18 cellular contexts compared by ENCODE assay signal in genomic region chr12:47858511-47859266, GRCh38. TPM values are rescaled to one million over a fixed set of nuclear protein-coding genes. Genes with fewer than 3 reads are reported as not detected.
DNase-seq lines count a peak whose midpoint lies in the region; ATAC-seq and TF ChIP-seq lines count a peak whose summit lies in the region.
"Had no signal": no experiment of that assay in that cellular context is flagged by ENCODE, and none has a peak within 500 bp of the region (broad histone marks: within the 10 kb centered on the region; RNA-seq: fewer than 3 reads in every experiment).

No MANE protein-coding gene starts in this region.

- H3K36me3 ChIP-seq in suprapubic skin: peaks cover 20% of the 10 kb centered on the region
- H3K36me3 ChIP-seq in mesenchymal stem cell (ENCODE audit: control insufficient read depth in 1 of 2, insufficient read depth in 2 of 2, low read depth in 1 of 2, low read length in 2 of 2): peaks cover 3 to 86% of the 10 kb centered on the region in 2 experiments
- H3K36me3 ChIP-seq: SJSA1 had no signal

- H2BK5ac ChIP-seq in mesenchymal stem cell (ENCODE audit: low read depth, low read length, poor library complexity, severe bottlenecking): no peak overlapping the region

- H3K27ac ChIP-seq in foreskin keratinocyte: no peak overlapping the region
- peak overlapping the region; percentile 70 for H3K27ac ChIP-seq in suprapubic skin
- no peak overlapping the region for H3K27ac ChIP-seq in mesenchymal stem cell (ENCODE audit: low read length, poor library complexity, severe bottlenecking)
- H3K27ac ChIP-seq: SJSA1, testis had no signal

- no peak overlapping the region for H3K18ac ChIP-seq in mesenchymal stem cell (ENCODE audit: low read depth in 1 of 2, low read length in 2 of 2)

- H3K14ac ChIP-seq in mesenchymal stem cell (ENCODE audit: low read length in 2 of 2): no peak overlapping the region

- no peaks in the 10 kb centered on the region for H3K27me3 Mint-ChIP-seq in activated naive CD4-positive, alpha-beta T cell treated with anti-CD3 and anti-CD28 coated beads, Interleukin-2, amount 50 U/mL, for 24 hours
- H3K27me3 Mint-ChIP-seq in activated naive CD4-positive, alpha-beta T cell treated with anti-CD3 and anti-CD28 coated beads, Interleukin-2, amount 10 ng/mL, durations not matched to agents 7 days and 5 days: no peaks in the 10 kb centered on the region
- no peaks in the 10 kb centered on the region for H3K27me3 Mint-ChIP-seq in activated CD4-positive, alpha-beta memory T cell treated with anti-CD3 and anti-CD28 coated beads, Interleukin-2, amount 10 ng/mL, durations not matched to agents 7 days and 5 days
- H3K27me3 Mint-ChIP-seq: activated CD4-positive, alpha-beta T cell treated with anti-CD3 and anti-CD28 coated beads, Interleukin-2, amount 10 ng/mL, durations not matched to agents 7 days and 5 days had no signal

- H3K4me2 ChIP-seq in mesenchymal stem cell (ENCODE audit: low read length, poor library complexity, severe bottlenecking): no peak overlapping the region

- CTCF ChIA-PET in activated naive CD4-positive, alpha-beta T cell treated with anti-CD3 and anti-CD28 coated beads, Interleukin-2, amount 10 ng/mL, durations not matched to agents 7 days and 5 days (lab: Charles Lee): interaction anchor here (1.1 to 1.4 kb wide), 3 partner anchors 9 to 115 kb away, joined by 3 to 6 read pairs (median 4); no protein-coding TSS in a partner anchor
- CTCF ChIA-PET in activated CD4-positive, alpha-beta memory T cell treated with anti-CD3 and anti-CD28 coated beads, Interleukin-2, amount 10 ng/mL, durations not matched to agents 7 days and 5 days (lab: Charles Lee): no interaction called here

- ATAC-seq in foreskin keratinocyte (peak; percentile 80), GM19035 (IDR thresholded peaks at IDR 0.05; ENCODE audit: unreplicated experiment) (no peak)

- TF ChIP-seq POLR2A in suprapubic skin (IDR thresholded peaks at IDR 0.05): no peak

- no peak overlapping the region for H3K23ac ChIP-seq in mesenchymal stem cell (ENCODE audit: low read length in 2 of 2)

- DNase-seq in activated naive CD4-positive, alpha-beta T cell treated with anti-CD3 and anti-CD28 coated beads, Interleukin-2, amount 10 ng/mL, durations not matched to agents 7 days and 5 days: no peak
- no peak for DNase-seq in activated CD4-positive, alpha-beta memory T cell treated with anti-CD3 and anti-CD28 coated beads, Interleukin-2, amount 10 ng/mL, durations not matched to agents 7 days and 5 days
- DNase-seq in foreskin keratinocyte (peak in 1 of 2 donors; percentile 62), suprapubic skin (ENCODE audit: low spot score in 2 of 2) (no peak), NCI-H510A treated with DMSO at 0.1 percent for 48 hours (lab: John Stamatoyannopoulos, UW) (no peak), mesenchymal stem cell (no peak)
- DNase-seq: activated CD4-positive, alpha-beta T cell treated with anti-CD3 and anti-CD28 coated beads, Interleukin-2, amount 10 ng/mL, durations not matched to agents 7 days and 5 days; activated T-cell treated with anti-CD3 and anti-CD28 coated beads, Interleukin-2, amount 50 U/mL, for 48 hours; Caco-2; GOT3; NCI-H1436 treated with DMSO at 0.1 percent for 48 hours; NCI-H345; retina; testis had no signal

- H2AFZ ChIP-seq in mesenchymal stem cell (ENCODE audit: low read depth, low read length): no peak overlapping the region

- H4K91ac ChIP-seq in mesenchymal stem cell (ENCODE audit: low read length): no peak overlapping the region

- no peak overlapping the region for H2BK15ac ChIP-seq in mesenchymal stem cell (ENCODE audit: low read depth, poor library complexity, severe bottlenecking)

- H3K4me1 Mint-ChIP-seq in activated naive CD4-positive, alpha-beta T cell treated with anti-CD3 and anti-CD28 coated beads, Interleukin-2, amount 50 U/mL, for 24 hours: peaks cover 27% of the 10 kb centered on the region
- peaks cover 18% of the 10 kb centered on the region for H3K4me1 Mint-ChIP-seq in activated naive CD4-positive, alpha-beta T cell treated with anti-CD3 and anti-CD28 coated beads, Interleukin-2, amount 10 ng/mL, durations not matched to agents 7 days and 5 days
- H3K4me1 Mint-ChIP-seq in activated CD4-positive, alpha-beta memory T cell treated with anti-CD3 and anti-CD28 coated beads, Interleukin-2, amount 10 ng/mL, durations not matched to agents 7 days and 5 days: peaks cover 52% of the 10 kb centered on the region

- H3K27ac Mint-ChIP-seq in activated naive CD4-positive, alpha-beta T cell treated with anti-CD3 and anti-CD28 coated beads, Interleukin-2, amount 50 U/mL, for 24 hours: peak overlapping the region; percentile 65
- no peak overlapping the region for H3K27ac Mint-ChIP-seq in activated naive CD4-positive, alpha-beta T cell treated with anti-CD3 and anti-CD28 coated beads, Interleukin-2, amount 10 ng/mL, durations not matched to agents 7 days and 5 days
- H3K27ac Mint-ChIP-seq in activated CD4-positive, alpha-beta memory T cell treated with anti-CD3 and anti-CD28 coated beads, Interleukin-2, amount 10 ng/mL, durations not matched to agents 7 days and 5 days: peak overlapping the region; percentile 40
- H3K27ac Mint-ChIP-seq: activated CD4-positive, alpha-beta T cell treated with anti-CD3 and anti-CD28 coated beads, Interleukin-2, amount 10 ng/mL, durations not matched to agents 7 days and 5 days had no signal

- H3K79me1 ChIP-seq in mesenchymal stem cell (replicated peaks; ENCODE audit: low read length, poor library complexity, severe bottlenecking): no peaks in the 10 kb centered on the region

- H3K4me3 Mint-ChIP-seq in activated naive CD4-positive, alpha-beta T cell treated with anti-CD3 and anti-CD28 coated beads, Interleukin-2, amount 50 U/mL, for 24 hours: no peak overlapping the region
- no peak overlapping the region for H3K4me3 Mint-ChIP-seq in activated naive CD4-positive, alpha-beta T cell treated with anti-CD3 and anti-CD28 coated beads, Interleukin-2, amount 10 ng/mL, durations not matched to agents 7 days and 5 days
- no peak overlapping the region for H3K4me3 Mint-ChIP-seq in activated CD4-positive, alpha-beta memory T cell treated with anti-CD3 and anti-CD28 coated beads, Interleukin-2, amount 10 ng/mL, durations not matched to agents 7 days and 5 days
- H3K4me3 Mint-ChIP-seq: activated CD4-positive, alpha-beta T cell treated with anti-CD3 and anti-CD28 coated beads, Interleukin-2, amount 10 ng/mL, durations not matched to agents 7 days and 5 days had no signal

- H2AK5ac ChIP-seq in mesenchymal stem cell (ENCODE audit: low read length, severe bottlenecking): no peak overlapping the region

- H3K4me1 ChIP-seq in foreskin keratinocyte (peaks cover 19% of the 10 kb centered on the region), suprapubic skin (peaks cover 52% of the 10 kb centered on the region), mesenchymal stem cell (ENCODE audit: control insufficient read depth, insufficient read depth, low read depth, low read length) (no peaks in the 10 kb centered on the region)
- H3K4me1 ChIP-seq: Caco-2, SJSA1, testis had no signal

- 70% methylated on average over 7 of the region's 8 CpGs for WGBS in suprapubic skin
- WGBS in mesenchymal stem cell: 99% methylated on average over 6 of the region's 8 CpGs

- no peak overlapping the region for H2BK120ac ChIP-seq in mesenchymal stem cell (ENCODE audit: low read depth, low read length)

- no peak overlapping the region for H3K4me3 ChIP-seq in suprapubic skin
- H3K4me3 ChIP-seq in mesenchymal stem cell (ENCODE audit: insufficient read depth in 1 of 2, low read depth in 1 of 2, low read length in 2 of 2): no peak overlapping the region
- H3K4me3 ChIP-seq: SJSA1, testis had no signal

- peaks cover 2% of the 10 kb centered on the region for H3K36me3 Mint-ChIP-seq in activated naive CD4-positive, alpha-beta T cell treated with anti-CD3 and anti-CD28 coated beads, Interleukin-2, amount 50 U/mL, for 24 hours
- H3K36me3 Mint-ChIP-seq in activated naive CD4-positive, alpha-beta T cell treated with anti-CD3 and anti-CD28 coated beads, Interleukin-2, amount 10 ng/mL, durations not matched to agents 7 days and 5 days: peaks cover 16% of the 10 kb centered on the region
- peaks cover 67% of the 10 kb centered on the region for H3K36me3 Mint-ChIP-seq in activated CD4-positive, alpha-beta memory T cell treated with anti-CD3 and anti-CD28 coated beads, Interleukin-2, amount 10 ng/mL, durations not matched to agents 7 days and 5 days (ENCODE audit: low read depth)

- no peak overlapping the region for H4K8ac ChIP-seq in mesenchymal stem cell (ENCODE audit: low read length)

- no peaks in the 10 kb centered on the region for H3K9me3 Mint-ChIP-seq in activated naive CD4-positive, alpha-beta T cell treated with anti-CD3 and anti-CD28 coated beads, Interleukin-2, amount 50 U/mL, for 24 hours
- no peaks in the 10 kb centered on the region for H3K9me3 Mint-ChIP-seq in activated naive CD4-positive, alpha-beta T cell treated with anti-CD3 and anti-CD28 coated beads, Interleukin-2, amount 10 ng/mL, durations not matched to agents 7 days and 5 days
- H3K9me3 Mint-ChIP-seq in activated CD4-positive, alpha-beta memory T cell treated with anti-CD3 and anti-CD28 coated beads, Interleukin-2, amount 10 ng/mL, durations not matched to agents 7 days and 5 days: no peaks in the 10 kb centered on the region
- H3K9me3 Mint-ChIP-seq: activated CD4-positive, alpha-beta T cell treated with anti-CD3 and anti-CD28 coated beads, Interleukin-2, amount 10 ng/mL, durations not matched to agents 7 days and 5 days had no signal

- no peak for TF ChIP-seq EP300 in suprapubic skin (IDR thresholded peaks at IDR 0.05)

- POLR2A ChIA-PET in activated CD4-positive, alpha-beta memory T cell treated with anti-CD3 and anti-CD28 coated beads, Interleukin-2, amount 10 ng/mL, durations not matched to agents 7 days and 5 days (lab: Charles Lee): no interaction called here

- no peak overlapping the region for H2BK12ac ChIP-seq in mesenchymal stem cell (ENCODE audit: low read length in 2 of 2)

- H3K27me3 ChIP-seq in foreskin keratinocyte (no peaks in the 10 kb centered on the region), suprapubic skin (no peaks in the 10 kb centered on the region), mesenchymal stem cell (ENCODE audit: control insufficient read depth in 1 of 2, insufficient read depth in 1 of 2, low read length in 2 of 2) (no peaks in the 10 kb centered on the region)
- H3K27me3 ChIP-seq: SJSA1, testis had no signal

- TF ChIP-seq CTCF in foreskin keratinocyte (conservative IDR thresholded peaks at IDR 0.05): peak; percentile 19
- TF ChIP-seq CTCF in suprapubic skin (IDR thresholded peaks at IDR 0.05): no peak

- no peak overlapping the region for H3K9ac ChIP-seq in mesenchymal stem cell (ENCODE audit: low read length)

- H3K9me3 ChIP-seq in suprapubic skin (no peaks in the 10 kb centered on the region), mesenchymal stem cell (ENCODE audit: control insufficient read depth, low read length) (no peaks in the 10 kb centered on the region)
- H3K9me3 ChIP-seq: Caco-2, SJSA1, testis had no signal

- no peak overlapping the region for H3K4ac ChIP-seq in mesenchymal stem cell (ENCODE audit: low read depth in 1 of 2, low read length in 2 of 2)

RNA-seq across cellular contexts. Expression of gene HDAC7, which starts 39.0 kb away (rescaled TPM):
- 100 to 1,000 TPM; 315 to 328 TPM for total RNA-seq in activated CD4-positive, alpha-beta memory T cell treated with anti-CD3 and anti-CD28 coated beads, Interleukin-2, amount 10 ng/mL, durations not matched to agents 7 days and 5 days
- 52.3 and 55.8 TPM in 2 replicates for total RNA-seq in foreskin keratinocyte
- polyA plus RNA-seq in foreskin keratinocyte: 47.3 and 51.7 TPM in 2 replicates
- total RNA-seq in suprapubic skin: 100 to 1,000 TPM in 1 of 4 donors, 10 to 100 TPM in 3; 47.9 to 152 (median 76.2) TPM
- 50.4 TPM for polyA plus RNA-seq in mesenchymal stem cell (2013, experiment 1 of 2)
- polyA plus RNA-seq in mesenchymal stem cell (2013, experiment 2 of 2): 47.9 TPM

RNA-seq across cellular contexts. Expression of gene VDR, which starts 46.1 kb away (rescaled TPM):
- 10 to 100 TPM; 62.9 to 65.5 TPM for total RNA-seq in activated CD4-positive, alpha-beta memory T cell treated with anti-CD3 and anti-CD28 coated beads, Interleukin-2, amount 10 ng/mL, durations not matched to agents 7 days and 5 days
- total RNA-seq in foreskin keratinocyte: 33.4 and 33.6 TPM in 2 replicates
- 14.9 and 15.8 TPM in 2 replicates for polyA plus RNA-seq in foreskin keratinocyte
- total RNA-seq in suprapubic skin: 10 to 100 TPM; 36.7 to 47.9 (median 41.2) TPM
- polyA plus RNA-seq in mesenchymal stem cell (2013, experiment 1 of 2): 11.0 TPM
- polyA plus RNA-seq in mesenchymal stem cell (2013, experiment 2 of 2): 10.0 TPM
- polyA plus RNA-seq: neural cell had no signal
